ENCODE assay signal across 8 cellular contexts in the genomic region with DNA sequence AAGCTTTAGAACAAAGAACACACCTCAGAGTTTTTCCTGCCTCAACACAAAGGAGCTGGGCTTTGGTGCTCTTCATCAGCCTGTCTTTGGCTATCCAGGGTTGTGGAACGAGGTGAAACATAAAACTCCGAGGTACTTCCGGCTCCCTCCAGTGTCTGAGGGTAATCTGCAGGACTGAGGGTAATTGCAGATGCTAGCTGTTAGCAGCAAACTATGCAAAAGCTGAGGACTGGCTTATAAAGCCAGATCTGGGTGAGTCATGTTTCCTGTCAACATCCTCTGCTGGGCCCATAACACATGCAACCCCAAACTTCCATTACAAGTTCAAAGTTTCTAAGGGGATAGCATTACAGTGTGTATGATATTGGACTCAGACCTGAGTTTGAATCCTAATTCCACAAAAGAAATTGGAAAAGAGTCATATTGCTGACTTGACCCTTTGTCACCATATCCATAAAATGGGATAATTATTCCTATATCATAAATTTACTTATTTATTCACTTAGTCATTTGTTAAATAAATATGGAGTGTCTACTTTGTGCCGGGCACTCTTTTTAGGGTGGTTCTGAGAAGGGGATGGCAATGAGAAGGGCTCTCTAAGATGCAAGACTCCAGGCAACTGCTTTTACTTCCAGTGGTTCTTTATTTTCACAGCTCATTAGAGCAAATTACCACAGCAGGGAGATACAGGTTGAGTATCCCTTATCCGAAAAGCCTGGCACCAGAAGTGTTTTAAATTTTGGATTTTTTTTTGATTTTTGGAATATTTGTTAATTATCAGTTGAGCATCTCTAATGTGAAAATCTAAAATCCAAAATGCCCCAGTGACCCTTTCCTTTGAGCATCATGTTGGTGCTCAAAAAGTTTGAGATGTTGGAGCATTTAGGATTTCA. TPM values are rescaled to one million over a fixed set of nuclear protein-coding genes. Genes with fewer than 3 reads are reported as not detected.
DNase-seq lines count a peak whose midpoint lies in the region; ATAC-seq and TF ChIP-seq lines count a peak whose summit lies in the region.

No MANE protein-coding gene starts in this region.

- ATAC-seq in HG02943 (IDR thresholded peaks at IDR 0.05; ENCODE audit: low read depth, unreplicated experiment) (peak; percentile 31), HG03521 (IDR thresholded peaks at IDR 0.05; ENCODE audit: unreplicated experiment) (no peak)

- no peaks in the 10 kb centered on the region for H3K9me3 ChIP-seq in sigmoid colon

- peaks cover 0 to 39% (median 33%) of the 10 kb centered on the region in 4 donors for H3K4me1 ChIP-seq in sigmoid colon

- no peak for TF ChIP-seq POLR2A in sigmoid colon (IDR thresholded peaks at IDR 0.05)

- H3K27me3 ChIP-seq in sigmoid colon: no peaks in the 10 kb centered on the region

- intact Hi-C loops in sigmoid colon (cut with DNase I): loop anchor here (10.0 kb wide), 1 partner anchor 302 kb away; a partner anchor contains a TSS

- H3K4me3 ChIP-seq in sigmoid colon: peak overlapping the region in 1 of 4 donors; percentile 14

- no peak for TF ChIP-seq EP300 in sigmoid colon (IDR thresholded peaks at IDR 0.05)

- H3K36me3 ChIP-seq in sigmoid colon: peaks cover 0 to 5% (median 0%) of the 10 kb centered on the region in 4 donors

- 17 to 18% methylated on average over 5 of the region's 5 CpGs for WGBS in sigmoid colon, 2 donors

- H3K27ac ChIP-seq in sigmoid colon: peak overlapping the region; percentile 95 to 99 (median 98)

- TF ChIP-seq CTCF in sigmoid colon (IDR thresholded peaks at IDR 0.05): no peak

- peak; percentile 71 for DNase-seq in NK-92 treated with Interleukin-12 subunit alpha and Interleukin-12 subunit beta, amount 100 ng/mL, for 24 hours (lab: John Stamatoyannopoulos, UW)
- no peak for DNase-seq in NK-92 (lab: John Stamatoyannopoulos, UW; ENCODE audit: unreplicated experiment)
- peak; percentile 54 for DNase-seq in activated T-helper 9 cell treated with anti-CD3 and anti-CD28 coated beads, Interleukin-2, amount 50 U/mL, for 16 hours (ENCODE audit: low read depth)
- DNase-seq in foreskin melanocyte: peak; percentile 84
- peak; percentile 73 for DNase-seq in sigmoid colon

TF ChIP-seq in PFSK-1, 5 proteins besides CTCF, POLR2A, EP300 and RAD21:
- TF ChIP-seq, protein P1, sequence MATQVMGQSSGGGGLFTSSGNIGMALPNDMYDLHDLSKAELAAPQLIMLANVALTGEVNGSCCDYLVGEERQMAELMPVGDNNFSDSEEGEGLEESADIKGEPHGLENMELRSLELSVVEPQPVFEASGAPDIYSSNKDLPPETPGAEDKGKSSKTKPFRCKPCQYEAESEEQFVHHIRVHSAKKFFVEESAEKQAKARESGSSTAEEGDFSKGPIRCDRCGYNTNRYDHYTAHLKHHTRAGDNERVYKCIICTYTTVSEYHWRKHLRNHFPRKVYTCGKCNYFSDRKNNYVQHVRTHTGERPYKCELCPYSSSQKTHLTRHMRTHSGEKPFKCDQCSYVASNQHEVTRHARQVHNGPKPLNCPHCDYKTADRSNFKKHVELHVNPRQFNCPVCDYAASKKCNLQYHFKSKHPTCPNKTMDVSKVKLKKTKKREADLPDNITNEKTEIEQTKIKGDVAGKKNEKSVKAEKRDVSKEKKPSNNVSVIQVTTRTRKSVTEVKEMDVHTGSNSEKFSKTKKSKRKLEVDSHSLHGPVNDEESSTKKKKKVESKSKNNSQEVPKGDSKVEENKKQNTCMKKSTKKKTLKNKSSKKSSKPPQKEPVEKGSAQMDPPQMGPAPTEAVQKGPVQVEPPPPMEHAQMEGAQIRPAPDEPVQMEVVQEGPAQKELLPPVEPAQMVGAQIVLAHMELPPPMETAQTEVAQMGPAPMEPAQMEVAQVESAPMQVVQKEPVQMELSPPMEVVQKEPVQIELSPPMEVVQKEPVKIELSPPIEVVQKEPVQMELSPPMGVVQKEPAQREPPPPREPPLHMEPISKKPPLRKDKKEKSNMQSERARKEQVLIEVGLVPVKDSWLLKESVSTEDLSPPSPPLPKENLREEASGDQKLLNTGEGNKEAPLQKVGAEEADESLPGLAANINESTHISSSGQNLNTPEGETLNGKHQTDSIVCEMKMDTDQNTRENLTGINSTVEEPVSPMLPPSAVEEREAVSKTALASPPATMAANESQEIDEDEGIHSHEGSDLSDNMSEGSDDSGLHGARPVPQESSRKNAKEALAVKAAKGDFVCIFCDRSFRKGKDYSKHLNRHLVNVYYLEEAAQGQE (IDR thresholded peaks at IDR 0.05; ENCODE audit: insufficient read depth in 1 of 2, low read depth in 2 of 2, low read length in 2 of 2): peak in 1 of 2 experiments; percentile 76; a peak in 2 of 4 replicates
- TF ChIP-seq SIN3A (IDR thresholded peaks at IDR 0.05; ENCODE audit: borderline replicate concordance, insufficient read depth, low read length) (peak; percentile 69; the same call in 1 of the 2 replicates), TAF1 (IDR thresholded peaks at IDR 0.05; ENCODE audit: borderline replicate concordance, insufficient read depth, low read length) (no peak; the same call in 1 of the 2 replicates), POLR2AphosphoS5 (IDR thresholded peaks at IDR 0.05; ENCODE audit: low read depth, low read length) (peak; percentile 88), FOXP2 (optimal IDR thresholded peaks at IDR 0.05; ENCODE audit: borderline replicate concordance, extremely low read depth, extremely low read length, insufficient read depth) (peak; percentile 88)

RNA-seq across cellular contexts. Expression of a gene that starts 9.5 kb away (rescaled TPM):
- polyA plus RNA-seq in PFSK-1 (2012; ENCODE audit: insufficient read length, low read depth): 6.7 TPM
- 10 to 100 TPM; 22.5 to 34.9 (median 29.5) TPM for total RNA-seq in sigmoid colon
- polyA plus RNA-seq in sigmoid colon: 10 to 100 TPM; 12.6 to 38.6 (median 17.1) TPM

RNA-seq across cellular contexts. Expression of a gene that starts 15.5 kb away (rescaled TPM):
- 608 TPM for polyA plus RNA-seq in PFSK-1 (2012; ENCODE audit: insufficient read length, low read depth)
- 1,000 to 10,000 TPM; 1,906 to 2,799 (median 2,534) TPM for total RNA-seq in sigmoid colon
- polyA plus RNA-seq in sigmoid colon: 1,000 to 10,000 TPM; 3,109 to 8,584 (median 4,774) TPM

RNA-seq across cellular contexts. Expression of a gene that starts 15.7 kb away (rescaled TPM):
- 0.21 TPM for polyA plus RNA-seq in PFSK-1 (2012; ENCODE audit: insufficient read length, low read depth)
- under 1 TPM in 3 of 4 donors, not detected in 1; 0.41 to 0.66 (median 0.55) TPM for total RNA-seq in sigmoid colon
- polyA plus RNA-seq in sigmoid colon: 1 to 10 TPM; 1.2 to 8.1 (median 1.2) TPM
